ENCODE assay signal across 1 cellular context in genomic region chr17:49414622-49415350, GRCh38.
A peak's percentile ranks its signal among the peaks of the same experiment; 100 is the strongest.
TF ChIP-seq lines count a peak whose summit lies in the region.

PHB1 (minus strand) TSS chr17:49414882; CDS start chr17:49413264, 1,618 bp downstream.

TF ChIP-seq in WTC11, 78 proteins besides CTCF, POLR2A, EP300 and RAD21 (continued from another document):
- TF ChIP-seq MLX (CRISPR knock-in tag; IDR thresholded peaks at IDR 0.05) (no peak), USF2 (CRISPR knock-in tag; IDR thresholded peaks at IDR 0.05) (peak; percentile 65), IRF1 (CRISPR knock-in tag; IDR thresholded peaks at IDR 0.05) (no peak), HMGA2 (CRISPR knock-in tag; IDR thresholded peaks at IDR 0.05) (no peak), GABPB1 (CRISPR knock-in tag; IDR thresholded peaks at IDR 0.05) (0 out of 2 replicates have a peak, but pooled peaks have one; percentile 50), IRF2 (CRISPR knock-in tag; IDR thresholded peaks at IDR 0.05; ENCODE audit: borderline replicate concordance, low read depth) (no peak), TP53 (CRISPR knock-in tag; IDR thresholded peaks at IDR 0.05) (no peak), NR3C1 (CRISPR knock-in tag; conservative IDR thresholded peaks at IDR 0.05; ENCODE audit: low read depth) (no peak), RORB (CRISPR knock-in tag; IDR thresholded peaks at IDR 0.05) (no peak), GRHL2 (CRISPR knock-in tag; IDR thresholded peaks at IDR 0.05; ENCODE audit: insufficient replicate concordance, severe bottlenecking) (no peak), CREM (CRISPR knock-in tag; IDR thresholded peaks at IDR 0.05) (no peak), NFATC4 (CRISPR knock-in tag; IDR thresholded peaks at IDR 0.05) (no peak), E2F5 (CRISPR knock-in tag; IDR thresholded peaks at IDR 0.05) (no peak), STAT6 (CRISPR knock-in tag; conservative IDR thresholded peaks at IDR 0.05; ENCODE audit: low read depth) (no peak), ZNF232 (CRISPR knock-in tag; IDR thresholded peaks at IDR 0.05) (peak; percentile 71; the same call in 1 of the 2 replicates), ATF3 (CRISPR knock-in tag; conservative IDR thresholded peaks at IDR 0.05) (no peak), EMX1 (CRISPR knock-in tag; IDR thresholded peaks at IDR 0.05) (no peak), PREB (CRISPR knock-in tag; IDR thresholded peaks at IDR 0.05; ENCODE audit: borderline replicate concordance) (no peak), CBFB (CRISPR knock-in tag; IDR thresholded peaks at IDR 0.05; ENCODE audit: low read depth) (no peak), PRRX2 (CRISPR knock-in tag; IDR thresholded peaks at IDR 0.05) (no peak), ARID4B (CRISPR knock-in tag; IDR thresholded peaks at IDR 0.05; ENCODE audit: borderline replicate concordance) (no peak), FOXP1 (CRISPR knock-in tag; IDR thresholded peaks at IDR 0.05; ENCODE audit: borderline replicate concordance) (no peak), RELA (CRISPR knock-in tag; IDR thresholded peaks at IDR 0.05; ENCODE audit: borderline replicate concordance) (no peak), CREB1 (CRISPR knock-in tag; IDR thresholded peaks at IDR 0.05) (no peak), ZNF425 (CRISPR knock-in tag; conservative IDR thresholded peaks at IDR 0.05) (no peak), ATF6 (CRISPR knock-in tag; IDR thresholded peaks at IDR 0.05) (no peak), CDX4 (CRISPR knock-in tag; IDR thresholded peaks at IDR 0.05; ENCODE audit: borderline replicate concordance) (no peak), SOX15 (CRISPR knock-in tag; IDR thresholded peaks at IDR 0.05) (no peak), NFYB (CRISPR knock-in tag; conservative IDR thresholded peaks at IDR 0.05; ENCODE audit: low read depth) (peak; percentile 85), ETV6 (CRISPR knock-in tag; IDR thresholded peaks at IDR 0.05) (no peak), OVOL2 (CRISPR knock-in tag; IDR thresholded peaks at IDR 0.05; ENCODE audit: borderline replicate concordance) (no peak), ZNF512 (CRISPR knock-in tag; IDR thresholded peaks at IDR 0.05; ENCODE audit: borderline replicate concordance) (no peak), MXD4 (CRISPR knock-in tag; IDR thresholded peaks at IDR 0.05; ENCODE audit: borderline replicate concordance) (no peak), ZNF219 (CRISPR knock-in tag; IDR thresholded peaks at IDR 0.05; ENCODE audit: borderline replicate concordance) (no peak), ZNF121 (CRISPR knock-in tag; IDR thresholded peaks at IDR 0.05) (no peak), FOXJ3 (CRISPR knock-in tag; IDR thresholded peaks at IDR 0.05; ENCODE audit: borderline replicate concordance) (no peak), USF1 (CRISPR knock-in tag; IDR thresholded peaks at IDR 0.05) (peak; percentile 33; the same call in 1 of the 2 replicates), SMAD3 (CRISPR knock-in tag; IDR thresholded peaks at IDR 0.05; ENCODE audit: borderline replicate concordance) (0 out of 2 replicates have a peak, but pooled peaks have one; percentile 49), ELF4 (CRISPR knock-in tag; IDR thresholded peaks at IDR 0.05; ENCODE audit: low read depth) (no peak)
